ENCODE assay signal across 1 cellular context in the genomic region with DNA sequence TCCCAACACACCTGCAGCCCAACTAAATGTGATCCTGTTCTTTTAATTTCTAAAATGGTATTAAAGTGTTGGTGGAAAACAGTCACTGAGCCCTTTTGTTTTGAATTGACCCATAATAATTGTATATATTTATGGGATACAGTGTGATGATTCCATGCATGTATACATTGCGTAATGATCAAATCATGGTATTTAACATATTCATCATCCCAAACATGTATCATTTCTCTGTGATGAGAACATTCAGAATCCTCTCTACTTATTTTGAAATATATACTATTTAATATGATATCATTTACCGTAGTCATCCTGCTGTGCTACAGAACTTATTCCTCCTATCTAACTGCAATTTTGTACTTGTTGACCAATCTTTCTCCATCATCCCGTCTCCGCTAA.
TF ChIP-seq lines count a peak whose summit lies in the region.

No MANE protein-coding gene starts in this region.

TF ChIP-seq in GM23338, 12 proteins besides CTCF, POLR2A, EP300 and RAD21 (continued from another document):
- TF ChIP-seq STAT1 (IDR thresholded peaks at IDR 0.05; ENCODE audit: unreplicated experiment) (no peak), ZNF331 (CRISPR knock-in tag; IDR thresholded peaks at IDR 0.05; ENCODE audit: low read depth) (no peak)
TF ChIP-seq in GM23338: peak in this region for 0.
